In the genomic region with DNA sequence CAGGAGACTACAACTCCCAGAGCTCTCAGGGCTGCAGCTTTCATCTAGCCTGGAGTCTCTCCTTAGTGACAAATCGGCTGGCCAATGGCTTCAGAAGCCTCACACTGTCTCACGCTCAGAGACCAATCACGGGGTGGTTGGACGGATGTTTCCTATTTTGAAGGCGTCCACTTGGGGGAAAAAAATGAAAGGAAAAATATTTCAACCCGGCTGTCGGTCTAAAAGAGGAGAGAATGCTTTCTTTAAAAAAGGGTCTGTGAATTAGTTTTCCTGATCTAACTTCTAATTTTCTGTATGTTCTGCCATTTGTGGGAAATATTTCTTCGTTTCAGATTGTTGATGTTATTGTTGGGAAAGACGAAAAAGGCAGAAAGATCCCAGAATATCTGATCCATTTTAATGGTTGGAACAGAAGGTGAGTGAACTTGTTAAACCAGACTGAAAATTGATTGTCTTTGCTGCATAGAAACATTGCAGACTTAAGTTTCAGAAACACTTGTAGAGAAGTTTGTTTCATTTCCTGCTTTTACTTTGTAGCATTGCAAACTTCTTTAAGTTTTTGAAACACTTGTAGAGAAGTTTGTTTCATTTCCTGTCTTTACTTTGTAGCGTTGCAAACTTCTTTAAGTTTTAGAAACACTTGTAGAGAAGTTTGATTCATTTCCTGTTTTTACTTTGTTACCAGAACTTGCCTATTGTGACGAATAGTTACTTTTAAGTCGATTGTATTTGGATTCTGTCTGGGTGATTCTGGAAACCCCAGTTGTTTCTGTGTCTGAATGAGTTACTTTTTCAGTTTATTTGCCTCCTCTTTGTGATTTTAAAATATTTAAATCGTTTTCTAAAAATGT, we compare ENCODE assay signal across 8 cellular contexts. TPM values are rescaled to one million over a fixed set of nuclear protein-coding genes. Genes with fewer than 3 reads are reported as not detected.
DNase-seq lines count a peak whose midpoint lies in the region; ATAC-seq and TF ChIP-seq lines count a peak whose summit lies in the region.

No MANE protein-coding gene starts in this region.

- peak overlapping the region; percentile 99 for H3K27ac Mint-ChIP-seq in activated naive CD8-positive, alpha-beta T cell treated with anti-CD3 and anti-CD28 coated beads for 36 hours

- H3K4me3 ChIP-seq in SK-N-MC (peak overlapping the region; percentile 80), transverse colon (peak overlapping the region in 3 of 4 donors; percentile 59 to 90 (median 83))

- H3K27ac ChIP-seq in SK-N-MC (no peak overlapping the region), transverse colon (peak overlapping the region; percentile 89 to 97 (median 92))

- peak; percentile 65 for ATAC-seq in HG02642 (IDR thresholded peaks at IDR 0.05; ENCODE audit: poor library complexity, unreplicated experiment)

- no peak for TF ChIP-seq EP300 in transverse colon (IDR thresholded peaks at IDR 0.05; ENCODE audit: low read depth)

- H3K4me1 Mint-ChIP-seq in activated naive CD8-positive, alpha-beta T cell treated with anti-CD3 and anti-CD28 coated beads for 36 hours: peaks cover 23% of the 10 kb centered on the region

- no peak for TF ChIP-seq POLR2A in transverse colon (IDR thresholded peaks at IDR 0.05)

- peak; percentile 61 for DNase-seq in GM10266 (ENCODE audit: extremely low spot score)
- peak; percentile 89 for DNase-seq in NCI-H1092 (lab: John Stamatoyannopoulos, UW)
- peak; percentile 51 for DNase-seq in SK-N-MC (ENCODE audit: low read depth, low spot score)
- DNase-seq in activated naive CD8-positive, alpha-beta T cell treated with anti-CD3 and anti-CD28 coated beads for 36 hours: peak; percentile 64
- DNase-seq in glomerular visceral epithelial cell (ENCODE audit: extremely low spot score): peak; percentile 82
- peak in 53 of 56 donors; percentile 17 to 94 (median 75) for DNase-seq in nucleus accumbens (lab: John Stamatoyannopoulos, UW)
- peak; percentile 84 for DNase-seq in transverse colon

- 0 to 22% methylated on average over 3 to 13 of the region's 13 CpGs for WGBS in transverse colon (ENCODE audit: low coverage in 1 of 2), 2 donors

- H3K36me3 ChIP-seq in SK-N-MC (ENCODE audit: insufficient read depth, low read length) (peaks cover 5% of the 10 kb centered on the region; the same call in 1 of the 2 replicates), transverse colon (peaks cover 0 to 6% (median 0%) of the 10 kb centered on the region in 4 donors)

- H3K36me3 Mint-ChIP-seq in activated naive CD8-positive, alpha-beta T cell treated with anti-CD3 and anti-CD28 coated beads for 36 hours: peaks cover 37% of the 10 kb centered on the region

- H3K27me3 ChIP-seq in transverse colon: no peaks in the 10 kb centered on the region

- in situ Hi-C loops in transverse colon (cut with MboI; ENCODE audit: low pct_ligation_motif_present in 1 of 4, low pct_unique_long_range_greater_than_20kb in 1 of 4, low sequenced_read_pairs in 3 of 4): loop anchor here (25.0 kb wide), 2 partner anchors 222 to 622 kb away; no protein-coding TSS in a partner anchor

- peak overlapping the region; percentile 96 for H3K4me3 Mint-ChIP-seq in activated naive CD8-positive, alpha-beta T cell treated with anti-CD3 and anti-CD28 coated beads for 36 hours

- H3K9ac ChIP-seq in SK-N-MC (ENCODE audit: insufficient read length): peak overlapping the region; percentile 82

- H3K9me3 ChIP-seq in SK-N-MC (ENCODE audit: low read depth, low read length): no peaks in the 10 kb centered on the region
- no peaks in the 10 kb centered on the region for H3K9me3 ChIP-seq in transverse colon

- no peaks in the 10 kb centered on the region for H3K27me3 Mint-ChIP-seq in activated naive CD8-positive, alpha-beta T cell treated with anti-CD3 and anti-CD28 coated beads for 36 hours

- H3K9me3 Mint-ChIP-seq in activated naive CD8-positive, alpha-beta T cell treated with anti-CD3 and anti-CD28 coated beads for 36 hours: no peaks in the 10 kb centered on the region

- no peak for TF ChIP-seq CTCF in GM10266 (IDR thresholded peaks at IDR 0.05; ENCODE audit: control insufficient read depth, insufficient read depth, low read depth, missing control alignments)
- peak in 2 of 5 experiments; percentile 10 to 18 for TF ChIP-seq CTCF in transverse colon (IDR thresholded peaks at IDR 0.05)

- H3K4me1 ChIP-seq in transverse colon: peaks cover 0 to 7% (median 0%) of the 10 kb centered on the region in 4 donors

- intact Hi-C loops in transverse colon (cut with DNase I; ENCODE audit: low total_unique reads): loop anchor here (10.0 kb wide), 1 partner anchor 225 kb away; no protein-coding TSS in a partner anchor

RNA-seq across cellular contexts. Expression of a gene that starts 1.6 kb away (rescaled TPM):
- total RNA-seq in activated naive CD8-positive, alpha-beta T cell treated with anti-CD3 and anti-CD28 coated beads for 36 hours: 10 to 100 TPM; 41.1 to 42.2 TPM
- total RNA-seq in transverse colon: 10 to 100 TPM; 11.9 to 37.8 (median 25.9) TPM
